Comparison of ENCODE assay signal across 37 cellular contexts in genomic region chr7:5867060-5867459, GRCh38. TPM values are rescaled to one million over a fixed set of nuclear protein-coding genes. Genes with fewer than 3 reads are reported as not detected.
DNase-seq lines count a peak whose midpoint lies in the region; ATAC-seq, FAIRE-seq and TF ChIP-seq lines count a peak whose summit lies in the region.
"Had no signal": no experiment of that assay in that cellular context is flagged by ENCODE, and none has a peak within 500 bp of the region (broad histone marks: within the 10 kb centered on the region; RNA-seq: fewer than 3 reads in every experiment).

No MANE protein-coding gene starts in this region.

- DNase-seq in HepG2 (ENCODE audit: low spot score), result no peak
- DNase-seq in right lobe of liver, result no peak
- no peak for DNase-seq in K562 (ENCODE audit: extremely low read depth in 1 of 4, low spot score in 3 of 4)
- DNase-seq in GDM1 (lab: John Stamatoyannopoulos, UW), result no peak
- DNase-seq: 8988T; ACHN; AML-193; BE2C; C1 segment of cervical spinal cord; Caco-2; Calu3; CD4-positive, alpha-beta memory T cell; CD4-positive, alpha-beta T cell; CD4-positive, CD25-positive, alpha-beta regulatory T cell; CD8-positive, alpha-beta memory T cell; CD8-positive, alpha-beta T cell; COR-L47; DMS 273 treated with DMSO at 0.1 percent for 48 hours; DMS153; DMS53; DMS79; DMS79 treated with DMSO at 0.1 percent for 48 hours; DND-41; EL had no signal

- H3K36me3 ChIP-seq in HepG2 (replicated peaks in 1 of 2; ENCODE audit: control insufficient read depth in 1 of 2, insufficient read depth in 2 of 2, low read length in 2 of 2), result no peaks in the 10 kb centered on the region
- H3K36me3 ChIP-seq in right lobe of liver, result no peaks in the 10 kb centered on the region
- no peaks in the 10 kb centered on the region for H3K36me3 ChIP-seq in K562 (ENCODE audit: control insufficient read depth, insufficient read depth, low read length)
- H3K36me3 ChIP-seq: BE2C; BLaER1; BLaER1 treated with 17β-estradiol and CSF1 and Interleukin-3, amounts not matched to agents 10 nM and 100 nM had no signal

- no peak for ATAC-seq in HepG2
- no peak for ATAC-seq in right lobe of liver
- ATAC-seq in K562, result no peak
- ATAC-seq: A549; CD8-positive, alpha-beta T cell had no signal

- TF ChIP-seq EP300 in HepG2 (IDR thresholded peaks at IDR 0.05; ENCODE audit: low read depth in 2 of 2, low read length in 2 of 2) (no peak), HepG2 (CRISPR knock-in tag; IDR thresholded peaks at IDR 0.05; ENCODE audit: borderline replicate concordance) (no peak), K562 (IDR thresholded peaks at IDR 0.05; ENCODE audit: low read length) (no peak)

- H3K9me3 ChIP-seq in HepG2 (ENCODE audit: low read length), result no peaks in the 10 kb centered on the region
- H3K9me3 ChIP-seq in right lobe of liver, result no peaks in the 10 kb centered on the region
- no peaks in the 10 kb centered on the region for H3K9me3 ChIP-seq in K562 (replicated peaks; ENCODE audit: control insufficient read depth, insufficient read depth, low read depth, low read length)
- H3K9me3 ChIP-seq: A549; BE2C; BLaER1; BLaER1 treated with 17β-estradiol and CSF1 and Interleukin-3, amounts not matched to agents 10 nM and 100 nM; Caco-2 had no signal

- H3K9me1 ChIP-seq in K562 (ENCODE audit: control insufficient read depth, insufficient read depth, low read length), result no peaks in the 10 kb centered on the region

- no peak overlapping the region for H3K9ac ChIP-seq in HepG2 (ENCODE audit: insufficient read depth, low read depth, low read length)
- no peak overlapping the region for H3K9ac ChIP-seq in K562 (ENCODE audit: insufficient read depth in 1 of 2, low read depth in 2 of 2, low read length in 2 of 2)
- H3K9ac ChIP-seq: BLaER1; BLaER1 treated with 17β-estradiol and CSF1 and Interleukin-3, amounts not matched to agents 10 nM and 100 nM had no signal

- TF ChIP-seq RAD21 in HepG2 (CRISPR knock-in tag; IDR thresholded peaks at IDR 0.05) (no peak), K562 (CRISPR knock-in tag; conservative IDR thresholded peaks at IDR 0.05 in 1 of 2, IDR thresholded peaks at IDR 0.05 in 1 of 2) (no peak)

- H4K20me1 ChIP-seq in HepG2 (ENCODE audit: insufficient read depth, low read length) (no peaks in the 10 kb centered on the region), K562 (replicated peaks; ENCODE audit: control insufficient read depth, insufficient read depth, low read length) (no peaks in the 10 kb centered on the region)
- H4K20me1 ChIP-seq: BLaER1; BLaER1 treated with 17β-estradiol and CSF1 and Interleukin-3, amounts not matched to agents 10 nM and 100 nM had no signal

- H3K27ac ChIP-seq in HepG2 (ENCODE audit: extremely low read length, insufficient read depth, low read length) (no peak overlapping the region), right lobe of liver (no peak overlapping the region), K562 (ENCODE audit: extremely low read depth, low read depth, low read length) (no peak overlapping the region)
- H3K27ac ChIP-seq: 22Rv1; A549; BLaER1; BLaER1 treated with 17β-estradiol and CSF1 and Interleukin-3, amounts not matched to agents 10 nM and 100 nM; C4-2B had no signal

- in situ Hi-C loops in HepG2 (cut with HindIII; ENCODE audit: extremely low pct_ligation_motif_present, low pct_unique_long_range_greater_than_20kb) (no loop called here), K562 (cut with MboI) (loop anchor here (25.0 kb wide), 1 partner anchor 120 kb away; no protein-coding TSS in a partner anchor)

- H3K4me2 ChIP-seq in HepG2 (ENCODE audit: low read depth, low read length) (no peak overlapping the region), K562 (ENCODE audit: insufficient read depth, low read length) (no peak overlapping the region)
- H3K4me2 ChIP-seq: A549; BLaER1; BLaER1 treated with 17β-estradiol and CSF1 and Interleukin-3, amounts not matched to agents 10 nM and 100 nM had no signal

- CTCF ChIA-PET in HepG2 (lab: Yijun Ruan, JAX; ENCODE audit: low intra/inter-chr PET ratio, low total read pairs), result no interaction called here
- CTCF ChIA-PET in K562 (lab: Yijun Ruan, JAX; ENCODE audit: low intra/inter-chr PET ratio), result no interaction called here

- H3K79me2 ChIP-seq in HepG2 (ENCODE audit: insufficient read depth, low read length) (no peaks in the 10 kb centered on the region), K562 (ENCODE audit: control insufficient read depth, insufficient read depth, low read length) (no peaks in the 10 kb centered on the region)

- H3K4me3 ChIP-seq in HepG2 (replicated peaks in 1 of 3; ENCODE audit: insufficient read depth in 1 of 3, low read depth in 2 of 3, low read length in 3 of 3), result no peak overlapping the region
- no peak overlapping the region for H3K4me3 ChIP-seq in right lobe of liver
- no peak overlapping the region for H3K4me3 ChIP-seq in K562
- H3K4me3 ChIP-seq: A549; BLaER1; BLaER1 treated with 17β-estradiol and CSF1 and Interleukin-3, amounts not matched to agents 10 nM and 100 nM had no signal

- H3K4me1 ChIP-seq in HepG2 (ENCODE audit: insufficient read depth, low read length) (peaks cover 22% of the 10 kb centered on the region), right lobe of liver (no peaks in the 10 kb centered on the region), K562 (replicated peaks in 1 of 2; ENCODE audit: control insufficient read depth in 2 of 2, insufficient read depth in 2 of 2, low read length in 2 of 2) (no peaks in the 10 kb centered on the region; a peak in 1 of 5 replicates)
- H3K4me1 ChIP-seq: BE2C had no signal

- FAIRE-seq in HepG2 (lab: Jason Lieb, UNC) (no peak), K562 (lab: Jason Lieb, UNC) (no peak)
- FAIRE-seq: A204.1, A549, D721Med had no signal

- BruUV-seq in HepG2 (replicated peaks; lab: Mats Ljungman, UMichigan), result no TSS peak
- BruUV-seq in K562 (replicated peaks; lab: Mats Ljungman, UMichigan), result no TSS peak

- TF ChIP-seq POLR2A in HepG2 (IDR thresholded peaks at IDR 0.05; ENCODE audit: insufficient read depth in 1 of 2, low read depth in 2 of 2, low read length in 2 of 2), result no peak
- no peak for TF ChIP-seq POLR2A in right lobe of liver (IDR thresholded peaks at IDR 0.05)
- TF ChIP-seq POLR2A in K562 (conservative IDR thresholded peaks at IDR 0.05), result no peak

- WGBS in HepG2 (ENCODE audit: low lambda C conversion rate), result 44% methylated on average over 6 of the region's 6 CpGs
- WGBS in right lobe of liver (ENCODE audit: insufficient coverage, low coverage, low lambda C conversion rate, missing lambda C conversion rate), result 77% methylated on average over 3 of the region's 6 CpGs
- 19% methylated on average over 6 of the region's 6 CpGs for WGBS in K562 (ENCODE audit: insufficient coverage, low coverage, missing lambda C conversion rate)

- no peak overlapping the region for H2AFZ ChIP-seq in HepG2 (ENCODE audit: low read length)
- H2AFZ ChIP-seq in K562 (ENCODE audit: low read depth, low read length), result no peak overlapping the region

- intact Hi-C loops in HepG2 (cut with micrococcal nuclease; ENCODE audit: unreplicated experiment), result no loop called here
- intact Hi-C loops in right lobe of liver (cut with DNase I), result no loop called here
- intact Hi-C loops in K562 (cut with micrococcal nuclease), result no loop called here

- H3K27me3 ChIP-seq in HepG2 (ENCODE audit: control insufficient read depth in 1 of 2, insufficient read depth in 2 of 2, low read length in 2 of 2) (peaks cover 0 to 3% of the 10 kb centered on the region in 2 experiments; a peak in 1 of 5 replicates), right lobe of liver (no peaks in the 10 kb centered on the region), K562 (ENCODE audit: control insufficient read depth in 2 of 2, insufficient read depth in 2 of 2, low read length in 2 of 2) (peaks cover 11 to 34% of the 10 kb centered on the region in 2 experiments)
- H3K27me3 ChIP-seq: BLaER1; BLaER1 treated with 17β-estradiol and CSF1 and Interleukin-3, amounts not matched to agents 10 nM and 100 nM had no signal

- POLR2A ChIA-PET in HepG2 (lab: Yijun Ruan, JAX), result no interaction called here
- POLR2A ChIA-PET in K562 (lab: Yijun Ruan, JAX), result no interaction called here

- TF ChIP-seq CTCF in HepG2 (CRISPR knock-in tag; IDR thresholded peaks at IDR 0.05) (no peak), right lobe of liver (IDR thresholded peaks at IDR 0.05) (no peak), K562 (IDR thresholded peaks at IDR 0.05 in 2 of 3, conservative IDR thresholded peaks at IDR 0.05 in 1 of 3; ENCODE audit: insufficient read depth in 2 of 3, low read depth in 1 of 3, low read length in 3 of 3) (no peak)

RNA-seq across cellular contexts. Expression of gene OCM, which starts 13.5 kb away (rescaled TPM):
- total RNA-seq in HepG2 (2016; rRNA removed; fragmentation: Illumina TruSeq; extraction: Trizol) (not detected in 2 replicates), right lobe of liver (not detected), K562 (2014; rRNA removed) (not detected in 2 replicates), K562 (2014; rRNA removed; fragmentation: Illumina TruSeq; extraction: Trizol) (not detected in 2 replicates), K562 (2015; rRNA removed; fragmentation: Illumina TruSeq; extraction: Trizol) (not detected in 2 replicates), K562 (2021) (not detected in 2 replicates)
- total RNA-seq in HepG2 (2016; cell fraction: cytosol; rRNA removed; fragmentation: Illumina TruSeq; extraction: Trizol; ENCODE audit: low read depth), result not detected in 2 replicates
- not detected in 2 replicates for total RNA-seq in HepG2 (2016; cell fraction: insoluble cytoplasmic fraction; rRNA removed; fragmentation: Illumina TruSeq; extraction: Trizol)
- not detected in 2 replicates for total RNA-seq in HepG2 (2016; cell fraction: membrane; rRNA removed; fragmentation: Illumina TruSeq; extraction: Trizol)
- not detected in 2 replicates for total RNA-seq in HepG2 (2016; cell fraction: nucleus; rRNA removed; fragmentation: Illumina TruSeq; extraction: Trizol)
- polyA plus RNA-seq in HepG2 (2011; rRNA removed) (not detected in 2 replicates), K562 (2011; rRNA removed) (not detected in 2 replicates), K562 (2014; fragmentation: Illumina TruSeq; extraction: Trizol) (not detected in 2 replicates), K562 (2014; fragmentation: Nextera tagmentation; extraction: Ambion mirVana) (not detected), K562 (2014; rRNA removed) (not detected in 2 replicates)
- polyA plus RNA-seq in HepG2 (2011; cell fraction: cytosol; rRNA removed), result not detected in 2 replicates
- not detected in 2 replicates for polyA plus RNA-seq in HepG2 (2011; cell fraction: nucleus; rRNA removed)
- polyA plus RNA-seq in HepG2 (2012), result not detected in 2 replicates
- not detected in 2 replicates for polyA plus RNA-seq in HepG2 (2016; cell fraction: cytosol; fragmentation: Illumina TruSeq; extraction: Trizol; ENCODE audit: low read depth)
- not detected in 2 replicates for polyA plus RNA-seq in HepG2 (2016; cell fraction: insoluble cytoplasmic fraction; fragmentation: Illumina TruSeq; extraction: Trizol; ENCODE audit: low read depth)
- not detected in 2 replicates for polyA plus RNA-seq in HepG2 (2016; cell fraction: membrane; fragmentation: Illumina TruSeq; extraction: Trizol; ENCODE audit: low read depth)
- polyA plus RNA-seq in HepG2 (2016; cell fraction: nucleus; fragmentation: Illumina TruSeq; extraction: Trizol; ENCODE audit: insufficient read depth, low read depth), result not detected in 2 replicates
- not detected in 2 replicates for polyA minus RNA-seq in HepG2 (2011; rRNA and poly(A)+ RNA removed; ENCODE audit: low replicate concordance)
- not detected in 2 replicates for polyA minus RNA-seq in HepG2 (2011; cell fraction: cytosol; rRNA and poly(A)+ RNA removed)
- polyA minus RNA-seq in HepG2 (2011; cell fraction: nucleus; rRNA and poly(A)+ RNA removed), result not detected in 2 replicates
- not detected in 2 replicates for total RNA-seq in K562 (2011; cell fraction: chromatin; rRNA removed; ENCODE audit: low replicate concordance)
- total RNA-seq in K562 (2011; cell fraction: nucleolus; rRNA removed), result not detected in 2 replicates
- total RNA-seq in K562 (2011; cell fraction: nucleoplasm; rRNA removed), result not detected in 2 replicates
- polyA plus RNA-seq in K562 (2011; cell fraction: cytosol; rRNA removed), result not detected in 2 replicates
- polyA plus RNA-seq in K562 (2011; cell fraction: nucleus; rRNA removed), result not detected in 2 replicates
- not detected in 2 replicates for polyA plus RNA-seq in K562 (2012)
- polyA minus RNA-seq in K562 (2011; rRNA and poly(A)+ RNA removed), result not detected in 2 replicates
- polyA minus RNA-seq in K562 (2011; cell fraction: cytosol; rRNA and poly(A)+ RNA removed), result not detected in 2 replicates
- not detected in 2 replicates for polyA minus RNA-seq in K562 (2011; cell fraction: nucleus; rRNA and poly(A)+ RNA removed)
- total RNA-seq: A172, A673, Caco-2, Calu3, Daoy had no signal
- polyA plus RNA-seq: A549, AG04450, BJ, CD14-positive monocyte had no signal

RNA-seq across cellular contexts. Expression of gene CCZ1, which starts 31.5 kb away (rescaled TPM):
- total RNA-seq in HepG2 (2016; rRNA removed; fragmentation: Illumina TruSeq; extraction: Trizol), result 66.7 and 74.3 TPM in 2 replicates
- 42.1 and 45.3 TPM in 2 replicates for total RNA-seq in HepG2 (2016; cell fraction: cytosol; rRNA removed; fragmentation: Illumina TruSeq; extraction: Trizol; ENCODE audit: low read depth)
- total RNA-seq in HepG2 (2016; cell fraction: insoluble cytoplasmic fraction; rRNA removed; fragmentation: Illumina TruSeq; extraction: Trizol), result 64.1 and 73.6 TPM in 2 replicates
- 56.0 and 59.1 TPM in 2 replicates for total RNA-seq in HepG2 (2016; cell fraction: membrane; rRNA removed; fragmentation: Illumina TruSeq; extraction: Trizol)
- 31.5 and 34.1 TPM in 2 replicates for total RNA-seq in HepG2 (2016; cell fraction: nucleus; rRNA removed; fragmentation: Illumina TruSeq; extraction: Trizol)
- 17.4 and 19.1 TPM in 2 replicates for polyA plus RNA-seq in HepG2 (2011; rRNA removed)
- polyA plus RNA-seq in HepG2 (2011; cell fraction: cytosol; rRNA removed), result 9.8 and 15.1 TPM in 2 replicates
- 8.6 and 10.9 TPM in 2 replicates for polyA plus RNA-seq in HepG2 (2011; cell fraction: nucleus; rRNA removed)
- polyA plus RNA-seq in HepG2 (2012), result 25.2 and 26.6 TPM in 2 replicates
- 25.2 and 27.9 TPM in 2 replicates for polyA plus RNA-seq in HepG2 (2016; cell fraction: cytosol; fragmentation: Illumina TruSeq; extraction: Trizol; ENCODE audit: low read depth)
- polyA plus RNA-seq in HepG2 (2016; cell fraction: insoluble cytoplasmic fraction; fragmentation: Illumina TruSeq; extraction: Trizol; ENCODE audit: low read depth), result 74.2 and 75.3 TPM in 2 replicates
- 35.9 and 47.0 TPM in 2 replicates for polyA plus RNA-seq in HepG2 (2016; cell fraction: membrane; fragmentation: Illumina TruSeq; extraction: Trizol; ENCODE audit: low read depth)
- polyA plus RNA-seq in HepG2 (2016; cell fraction: nucleus; fragmentation: Illumina TruSeq; extraction: Trizol; ENCODE audit: insufficient read depth, low read depth), result 49.0 and 53.4 TPM in 2 replicates
- polyA minus RNA-seq in HepG2 (2011; rRNA and poly(A)+ RNA removed; ENCODE audit: low replicate concordance), result 7.3 and 29.4 TPM in 2 replicates
- polyA minus RNA-seq in HepG2 (2011; cell fraction: cytosol; rRNA and poly(A)+ RNA removed), result 10.6 and 13.7 TPM in 2 replicates
- polyA minus RNA-seq in HepG2 (2011; cell fraction: nucleus; rRNA and poly(A)+ RNA removed), result 22.0 and 28.0 TPM in 2 replicates
- total RNA-seq in right lobe of liver, result 10 to 100 TPM; 18.8 to 35.5 (median 26.6) TPM
- 50.4 and 74.2 TPM in 2 replicates for total RNA-seq in K562 (2011; cell fraction: chromatin; rRNA removed; ENCODE audit: low replicate concordance)
- 23.8 and 24.7 TPM in 2 replicates for total RNA-seq in K562 (2011; cell fraction: nucleolus; rRNA removed)
- total RNA-seq in K562 (2011; cell fraction: nucleoplasm; rRNA removed), result 44.1 and 62.4 TPM in 2 replicates
- total RNA-seq in K562 (2014; rRNA removed), result 48.7 and 55.6 TPM in 2 replicates
- total RNA-seq in K562 (2014; rRNA removed; fragmentation: Illumina TruSeq; extraction: Trizol), result 86.0 and 99.2 TPM in 2 replicates
- total RNA-seq in K562 (2015; rRNA removed; fragmentation: Illumina TruSeq; extraction: Trizol), result 59.1 and 64.1 TPM in 2 replicates
- 74.5 and 80.7 TPM in 2 replicates for total RNA-seq in K562 (2021)
- polyA plus RNA-seq in K562 (2011; rRNA removed), result 80.3 and 94.6 TPM in 2 replicates
- 19.3 and 32.9 TPM in 2 replicates for polyA plus RNA-seq in K562 (2011; cell fraction: cytosol; rRNA removed)
- 19.3 and 30.0 TPM in 2 replicates for polyA plus RNA-seq in K562 (2011; cell fraction: nucleus; rRNA removed)
- polyA plus RNA-seq in K562 (2012), result 69.7 and 86.3 TPM in 2 replicates
- 59.1 and 78.1 TPM in 2 replicates for polyA plus RNA-seq in K562 (2014; fragmentation: Illumina TruSeq; extraction: Trizol)
- polyA plus RNA-seq in K562 (2014; fragmentation: Nextera tagmentation; extraction: Ambion mirVana), result 10 to 100 TPM; 34.5 to 37.6 TPM
- polyA plus RNA-seq in K562 (2014; rRNA removed), result 79.8 and 84.3 TPM in 2 replicates
- polyA minus RNA-seq in K562 (2011; rRNA and poly(A)+ RNA removed), result 44.3 and 48.9 TPM in 2 replicates
- polyA minus RNA-seq in K562 (2011; cell fraction: cytosol; rRNA and poly(A)+ RNA removed), result 15.7 and 20.0 TPM in 2 replicates
- polyA minus RNA-seq in K562 (2011; cell fraction: nucleus; rRNA and poly(A)+ RNA removed), result 8.9 and 15.4 TPM in 2 replicates

Comparison
In these comparisons a context has a peak if more than half of its experiments do, and no peak if none do; other contexts are left out.
1. Of the 241 proteins assayed by ChIP-seq in both HepG2 and K562: peak only in HepG2: none; only in K562: none; in both: ZNF121; in neither: 240.